In the genomic region with DNA sequence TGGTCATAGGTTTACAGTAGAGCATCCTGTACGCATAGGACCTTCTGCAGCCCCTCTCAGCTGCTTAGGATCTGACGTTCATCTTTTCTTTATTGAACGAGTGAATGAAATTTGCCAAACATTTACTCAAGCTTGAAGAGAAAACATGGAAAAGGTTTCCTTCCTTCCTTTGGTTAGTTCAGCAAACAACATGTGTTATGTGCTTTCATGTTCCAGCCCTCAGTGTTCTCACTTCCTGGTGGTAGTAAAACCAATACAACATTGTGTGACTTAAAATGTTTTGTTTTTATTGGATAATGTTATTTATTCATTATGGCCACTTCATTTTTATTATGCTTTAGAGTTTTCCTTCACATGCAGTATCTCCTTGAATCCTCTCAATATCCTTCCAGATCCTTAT, we compare ENCODE assay signal across 22 cellular contexts. TPM values are rescaled to one million over a fixed set of nuclear protein-coding genes. Genes with fewer than 3 reads are reported as not detected.
A peak's percentile ranks its signal among the peaks of the same experiment; 100 is the strongest.
DNase-seq lines count a peak whose midpoint lies in the region; ATAC-seq, FAIRE-seq and TF ChIP-seq lines count a peak whose summit lies in the region.
"Had no signal": no experiment of that assay in that cellular context is flagged by ENCODE, and none has a peak within 500 bp of the region (broad histone marks: within the 10 kb centered on the region; RNA-seq: fewer than 3 reads in every experiment).

No MANE protein-coding gene starts in this region.

- peaks cover 29% of the 10 kb centered on the region for H3K79me2 ChIP-seq in endothelial cell of umbilical vein (ENCODE audit: control insufficient read depth, insufficient read depth, low read length)

- H3K9ac ChIP-seq in endothelial cell of umbilical vein (replicated peaks; ENCODE audit: extremely low read depth, insufficient read depth, low read length), result no peak overlapping the region

- no peak overlapping the region for H3K4me3 ChIP-seq in endothelial cell of umbilical vein (replicated peaks in 1 of 3; ENCODE audit: insufficient read depth in 1 of 3, low read depth in 1 of 3, low read length in 3 of 3)
- H3K4me3 ChIP-seq in right atrium auricular region, result no peak overlapping the region
- H3K4me3 ChIP-seq: body of pancreas, smooth muscle cell, tibial artery had no signal

- dilution Hi-C loops in endothelial cell of umbilical vein (cut with MboI; ENCODE audit: extremely low pct_ligation_motif_present, low sequenced_read_pairs), result no loop called here

- POLR2A ChIA-PET in endothelial cell of umbilical vein (lab: Charles Lee), result interaction anchor here (1.1 kb wide), 1 partner anchor 13 kb away, joined by 3 read pairs; no protein-coding TSS in a partner anchor

- H3K4me1 Mint-ChIP-seq in type B pancreatic cell (ENCODE audit: unreplicated experiment), result peaks cover 32% of the 10 kb centered on the region
- H3K4me1 Mint-ChIP-seq in activated T-helper 2 cell treated with anti-CD3 and anti-CD28 coated beads, Interferon-gamma antibody, Interleukin-2, Interleukin-4, amounts not matched to agents 10 μg/mL and 5 μg/mL and 100 μg/mL, durations not matched to agents 14 hours and 24 hours and 36 hours (ENCODE audit: low read depth), result peaks cover 49% of the 10 kb centered on the region

- no peaks in the 10 kb centered on the region for H3K36me3 ChIP-seq in endothelial cell of umbilical vein (ENCODE audit: control insufficient read depth in 2 of 2, extremely low read depth in 1 of 2, insufficient read depth in 2 of 2, low read length in 2 of 2)
- H3K36me3 ChIP-seq in right atrium auricular region, result no peaks in the 10 kb centered on the region
- H3K36me3 ChIP-seq: tibial artery had no signal

- H3K4me2 ChIP-seq in endothelial cell of umbilical vein (ENCODE audit: insufficient read depth, low read length), result peak overlapping the region; percentile 16
- H3K4me2 ChIP-seq: smooth muscle cell had no signal

- H3K9me1 ChIP-seq in endothelial cell of umbilical vein (replicated peaks; ENCODE audit: control insufficient read depth, extremely low read depth, insufficient read depth, low read length), result no peaks in the 10 kb centered on the region

- peak overlapping the region; percentile 5 for H2AFZ ChIP-seq in endothelial cell of umbilical vein (ENCODE audit: low read depth, low read length)

- peaks cover 42% of the 10 kb centered on the region for H3K4me1 ChIP-seq in endothelial cell of umbilical vein (ENCODE audit: control insufficient read depth, extremely low read depth, insufficient read depth, low read length)
- H3K4me1 ChIP-seq in right atrium auricular region, result peaks cover 0 to 25% of the 10 kb centered on the region in 2 donors

- H3K27ac ChIP-seq in endothelial cell of umbilical vein (ENCODE audit: insufficient read depth, low read depth, low read length) (no peak overlapping the region), right atrium auricular region (no peak overlapping the region)
- H3K27ac ChIP-seq: tibial artery had no signal

- peak; percentile 59 for FAIRE-seq in endothelial cell of umbilical vein (lab: Jason Lieb, UNC)
- FAIRE-seq: frontal cortex had no signal

- H3K27me3 ChIP-seq in endothelial cell of umbilical vein (ENCODE audit: control insufficient read depth in 2 of 2, insufficient read depth in 2 of 2, low read length in 2 of 2) (no peaks in the 10 kb centered on the region), right atrium auricular region (no peaks in the 10 kb centered on the region)
- H3K27me3 ChIP-seq: body of pancreas had no signal

- CTCF ChIA-PET in endothelial cell of umbilical vein (lab: Charles Lee), result interaction anchor here (1.0 to 1.5 kb wide), 2 partner anchors 54 to 95 kb away, joined by 3 read pairs; no protein-coding TSS in a partner anchor

- no peaks in the 10 kb centered on the region for H3K9me3 Mint-ChIP-seq in type B pancreatic cell
- no peaks in the 10 kb centered on the region for H3K9me3 Mint-ChIP-seq in activated T-helper 2 cell treated with anti-CD3 and anti-CD28 coated beads, Interferon-gamma antibody, Interleukin-2, Interleukin-4, amounts not matched to agents 10 μg/mL and 5 μg/mL and 100 μg/mL, durations not matched to agents 14 hours and 24 hours and 36 hours
- H3K9me3 Mint-ChIP-seq: activated CD4-positive, alpha-beta memory T cell treated with anti-CD3 and anti-CD28 coated beads for 36 hours; activated naive CD4-positive, alpha-beta T cell treated with anti-CD3 and anti-CD28 coated beads, Interleukin-2, amount 50 U/mL, for 24 hours; activated T-cell treated with anti-CD3 and anti-CD28 coated beads, Interleukin-2, amount 50 U/mL, for 24 hours; CD14-positive monocyte had no signal

- intact Hi-C loops in endothelial cell of umbilical vein (cut with micrococcal nuclease), result loop anchor here (2.0 to 10.0 kb wide), 5 partner anchors 14 to 1162 kb away; a partner anchor contains a TSS
- intact Hi-C loops in activated T-helper 2 cell treated with anti-CD3 and anti-CD28 coated beads, Interferon-gamma antibody, Interleukin-2, Interleukin-4, amounts not matched to agents 10 μg/mL and 5 μg/mL and 100 μg/mL, durations not matched to agents 14 hours and 24 hours and 36 hours (cut with micrococcal nuclease), result loop anchor here (5.0 to 10.0 kb wide), 4 partner anchors 228 to 938 kb away; a partner anchor contains a TSS

- DNase-seq in NCI-H345 (lab: John Stamatoyannopoulos, UW), result peak; percentile 13
- no peak for DNase-seq in NCI-H345 treated with DMSO at 0.1 percent for 48 hours (lab: John Stamatoyannopoulos, UW; ENCODE audit: unreplicated experiment)
- peak; percentile 27 for DNase-seq in NCI-H2029 treated with DMSO at 0.1 percent for 48 hours (lab: John Stamatoyannopoulos, UW)
- DNase-seq in endothelial cell of umbilical vein (ENCODE audit: low read depth, low spot score), result peak; percentile 72
- DNase-seq in type B pancreatic cell (ENCODE audit: extremely low spot score, unreplicated experiment), result no peak
- DNase-seq in activated T-helper 2 cell treated with anti-CD3 and anti-CD28 coated beads, Interferon-gamma antibody, Interleukin-2, Interleukin-4, amounts not matched to agents 10 μg/mL and 5 μg/mL and 100 μg/mL, durations not matched to agents 14 hours and 24 hours and 36 hours (ENCODE audit: low spot score), result no peak
- no peak for DNase-seq in right atrium auricular region (ENCODE audit: low spot score)
- DNase-seq: 8988T; activated CD4-positive, alpha-beta memory T cell treated with anti-CD3 and anti-CD28 coated beads for 36 hours; activated T-cell treated with anti-CD3 and anti-CD28 coated beads, Interleukin-2, amount 50 U/mL, for 24 hours; body of pancreas; cortex of kidney; EL; left cardiac atrium; NCI-H187; NCI-H510A treated with DMSO at 0.1 percent for 48 hours; tibial artery had no signal

- H3K4me3 Mint-ChIP-seq in type B pancreatic cell, result peak overlapping the region; percentile 0
- no peak overlapping the region for H3K4me3 Mint-ChIP-seq in activated T-helper 2 cell treated with anti-CD3 and anti-CD28 coated beads, Interferon-gamma antibody, Interleukin-2, Interleukin-4, amounts not matched to agents 10 μg/mL and 5 μg/mL and 100 μg/mL, durations not matched to agents 14 hours and 24 hours and 36 hours (ENCODE audit: low read depth)
- H3K4me3 Mint-ChIP-seq: activated CD4-positive, alpha-beta memory T cell treated with anti-CD3 and anti-CD28 coated beads for 36 hours had no signal

- ATAC-seq in HG02623 (IDR thresholded peaks at IDR 0.05; ENCODE audit: unreplicated experiment), result no peak
- ATAC-seq: body of pancreas, left cardiac atrium had no signal

- peaks cover 37% of the 10 kb centered on the region for H3K27me3 Mint-ChIP-seq in type B pancreatic cell
- H3K27me3 Mint-ChIP-seq in activated T-helper 2 cell treated with anti-CD3 and anti-CD28 coated beads, Interferon-gamma antibody, Interleukin-2, Interleukin-4, amounts not matched to agents 10 μg/mL and 5 μg/mL and 100 μg/mL, durations not matched to agents 14 hours and 24 hours and 36 hours (ENCODE audit: low read depth), result peaks cover 6% of the 10 kb centered on the region
- H3K27me3 Mint-ChIP-seq: activated naive CD4-positive, alpha-beta T cell treated with anti-CD3 and anti-CD28 coated beads, Interleukin-2, amount 50 U/mL, for 24 hours had no signal

- H3K36me3 Mint-ChIP-seq in type B pancreatic cell, result no peaks in the 10 kb centered on the region
- peaks cover 13% of the 10 kb centered on the region for H3K36me3 Mint-ChIP-seq in activated T-helper 2 cell treated with anti-CD3 and anti-CD28 coated beads, Interferon-gamma antibody, Interleukin-2, Interleukin-4, amounts not matched to agents 10 μg/mL and 5 μg/mL and 100 μg/mL, durations not matched to agents 14 hours and 24 hours and 36 hours (ENCODE audit: low read depth)
- H3K36me3 Mint-ChIP-seq: CD14-positive monocyte had no signal

- no TSS peak for BruUV-seq in endothelial cell of umbilical vein (replicated peaks; lab: Mats Ljungman, UMichigan)

- H4K20me1 ChIP-seq in endothelial cell of umbilical vein (replicated peaks; ENCODE audit: control insufficient read depth, extremely low read depth, insufficient read depth, low read length), result no peaks in the 10 kb centered on the region

- H3K9me3 ChIP-seq in endothelial cell of umbilical vein (replicated peaks; ENCODE audit: control insufficient read depth, insufficient read depth, low read length), result no peaks in the 10 kb centered on the region
- H3K9me3 ChIP-seq in right atrium auricular region, result no peaks in the 10 kb centered on the region
- H3K9me3 ChIP-seq: body of pancreas, tibial artery had no signal

- TF ChIP-seq CTCF in endothelial cell of umbilical vein (IDR thresholded peaks at IDR 0.05; ENCODE audit: extremely low read depth in 1 of 2, insufficient read depth in 1 of 2, low read depth in 1 of 2, low read length in 2 of 2) (no peak), type B pancreatic cell (conservative IDR thresholded peaks at IDR 0.05) (no peak), right atrium auricular region (IDR thresholded peaks at IDR 0.05) (no peak)

- TF ChIP-seq POLR2A in endothelial cell of umbilical vein (IDR thresholded peaks at IDR 0.05; ENCODE audit: low read depth, low read length), result no peak

- H3K27ac Mint-ChIP-seq in type B pancreatic cell, result no peak overlapping the region
- H3K27ac Mint-ChIP-seq in activated T-helper 2 cell treated with anti-CD3 and anti-CD28 coated beads, Interferon-gamma antibody, Interleukin-2, Interleukin-4, amounts not matched to agents 10 μg/mL and 5 μg/mL and 100 μg/mL, durations not matched to agents 14 hours and 24 hours and 36 hours, result no peak overlapping the region
- H3K27ac Mint-ChIP-seq: activated CD4-positive, alpha-beta memory T cell treated with anti-CD3 and anti-CD28 coated beads for 36 hours; activated naive CD4-positive, alpha-beta T cell treated with anti-CD3 and anti-CD28 coated beads, Interleukin-2, amount 50 U/mL, for 24 hours; CD14-positive monocyte had no signal

RNA-seq across cellular contexts. Expression of a gene that starts 1.4 kb away (rescaled TPM):
- total RNA-seq in endothelial cell of umbilical vein (91.6 and 93.7 TPM in 2 replicates), type B pancreatic cell (ENCODE audit: low replicate concordance) (17.3 and 37.8 TPM in 2 replicates), right atrium auricular region (10 to 100 TPM; 32.4 to 48.9 TPM)
- 53.9 and 68.4 TPM in 2 replicates for polyA plus RNA-seq in endothelial cell of umbilical vein
- 83.1 and 87.0 TPM in 2 replicates for polyA plus RNA-seq in endothelial cell of umbilical vein (2011; cell fraction: cytosol; rRNA removed)
- polyA plus RNA-seq in endothelial cell of umbilical vein (2011; cell fraction: nucleus; rRNA removed), result 105 and 109 TPM in 2 replicates
- polyA plus RNA-seq in endothelial cell of umbilical vein (2012), result 70.5 and 73.7 TPM in 2 replicates
- 132 and 181 TPM in 2 replicates for polyA minus RNA-seq in endothelial cell of umbilical vein
- 34.2 TPM for polyA minus RNA-seq in endothelial cell of umbilical vein (2011; cell fraction: cytosol; rRNA and poly(A)+ RNA removed)
- 92.5 and 108 TPM in 2 replicates for polyA minus RNA-seq in endothelial cell of umbilical vein (2011; cell fraction: nucleus; rRNA and poly(A)+ RNA removed)
- total RNA-seq in activated T-helper 2 cell treated with anti-CD3 and anti-CD28 coated beads, Interferon-gamma antibody, Interleukin-2, Interleukin-4, amounts not matched to agents 10 μg/mL and 5 μg/mL and 100 μg/mL, durations not matched to agents 14 hours and 24 hours and 36 hours, result 81.5 and 82.9 TPM in 2 replicates

Comparison
In these comparisons a context has a peak if more than half of its experiments do, and no peak if none do; other contexts are left out.
1. DNase-seq: peak in NCI-H345 (single experiment), NCI-H2029 treated with DMSO at 0.1 percent for 48 hours (single experiment) and endothelial cell of umbilical vein (single experiment); none in NCI-H345 treated with DMSO at 0.1 percent for 48 hours (single experiment), type B pancreatic cell (single experiment), activated T-helper 2 cell treated with anti-CD3 and anti-CD28 coated beads, Interferon-gamma antibody, Interleukin-2, Interleukin-4, amounts not matched to agents 10 μg/mL and 5 μg/mL and 100 μg/mL, durations not matched to agents 14 hours and 24 hours and 36 hours (single experiment) and right atrium auricular region (single experiment).